1 cellular context compared by ENCODE assay signal in the genomic region with DNA sequence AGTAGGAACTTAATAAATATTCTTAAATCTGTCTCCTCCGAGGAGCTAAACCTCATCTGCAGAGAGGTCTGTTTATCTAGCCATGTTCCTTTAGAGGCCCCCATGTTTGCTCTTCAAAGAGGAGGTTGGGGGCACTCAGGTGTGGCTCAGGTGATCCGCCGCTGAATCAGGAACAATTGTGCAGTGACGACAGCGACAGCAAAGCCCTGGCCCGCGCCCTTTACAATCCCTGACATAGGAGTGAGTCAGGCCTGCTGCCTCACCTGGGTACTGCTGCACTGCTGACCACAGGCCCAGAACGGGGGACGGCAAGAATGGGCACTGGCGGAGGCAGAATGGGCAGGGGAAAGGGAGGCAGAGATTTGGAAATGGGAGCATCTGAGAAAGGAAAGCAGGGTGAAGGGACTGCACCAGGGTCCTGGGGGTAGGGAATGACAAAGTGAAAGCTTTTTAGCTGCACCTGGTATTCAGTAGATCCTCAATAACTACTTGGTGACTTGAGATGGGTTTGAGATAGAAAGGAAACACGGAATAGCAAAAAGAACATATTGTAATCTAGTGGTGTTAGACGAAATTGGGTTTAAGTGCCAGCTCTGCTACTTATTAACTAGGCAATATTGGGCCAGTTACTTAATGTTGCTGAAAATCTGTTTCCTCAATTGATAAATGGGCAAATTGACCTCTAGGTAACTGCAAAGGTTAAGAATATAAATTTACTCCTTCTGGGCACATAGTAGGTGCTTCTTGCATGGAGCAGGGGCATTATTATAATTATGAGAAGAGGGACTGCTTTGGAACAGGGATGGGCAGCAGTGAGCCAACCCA.
TF ChIP-seq lines count a peak whose summit lies in the region.

No MANE protein-coding gene starts in this region.

TF ChIP-seq in HepG2, 621 proteins besides CTCF, POLR2A, EP300 and RAD21 (continues in another document):
- TF ChIP-seq BORCS8-MEF2B (CRISPR knock-in tag; IDR thresholded peaks at IDR 0.05) (no peak), ZBTB8A (CRISPR knock-in tag; IDR thresholded peaks at IDR 0.05; ENCODE audit: borderline replicate concordance, low read depth) (no peak), ZNF160 (CRISPR knock-in tag; IDR thresholded peaks at IDR 0.05) (no peak), MEF2D (CRISPR knock-in tag; IDR thresholded peaks at IDR 0.05) (peak; percentile 62; the same call in 1 of the 2 replicates), REXO4 (CRISPR knock-in tag; IDR thresholded peaks at IDR 0.05; ENCODE audit: borderline replicate concordance) (no peak), RCOR2 (CRISPR knock-in tag; IDR thresholded peaks at IDR 0.05) (0 out of 2 replicates have a peak, but pooled peaks have one; percentile 45), PHF8 (CRISPR knock-in tag; IDR thresholded peaks at IDR 0.05) (0 out of 2 replicates have a peak, but pooled peaks have one; percentile 42), HNRNPLL (IDR thresholded peaks at IDR 0.05; ENCODE audit: low read depth, low read length, poor library complexity, severe bottlenecking) (peak; percentile 31), ZNF879 (CRISPR knock-in tag; IDR thresholded peaks at IDR 0.05) (0 out of 2 replicates have a peak, but pooled peaks have one; percentile 20), TBX2 (CRISPR knock-in tag; IDR thresholded peaks at IDR 0.05; ENCODE audit: borderline replicate concordance) (peak; percentile 52), TAF15 (IDR thresholded peaks at IDR 0.05; ENCODE audit: low read depth, low read length, poor library complexity, severe bottlenecking) (no peak), HOXA5 (CRISPR knock-in tag; IDR thresholded peaks at IDR 0.05) (0 out of 2 replicates have a peak, but pooled peaks have one; percentile 10), MIXL1 (CRISPR knock-in tag; IDR thresholded peaks at IDR 0.05) (no peak; the same call in 1 of the 2 replicates), ZNF530 (CRISPR knock-in tag; IDR thresholded peaks at IDR 0.05; ENCODE audit: low read depth) (no peak), SOX13 (IDR thresholded peaks at IDR 0.05) (0 out of 2 replicates have a peak, but pooled peaks have one; percentile 37), SOX13 (CRISPR knock-in tag; conservative IDR thresholded peaks at IDR 0.05 in 1 of 2, IDR thresholded peaks at IDR 0.05 in 1 of 2) (peak in 1 of 2 experiments; percentile 48; a peak in 1 of 4 replicates), ZNF121 (CRISPR knock-in tag; IDR thresholded peaks at IDR 0.05) (peak; percentile 52; the same call in 1 of the 2 replicates), MXD4 (CRISPR knock-in tag; IDR thresholded peaks at IDR 0.05) (no peak; the same call in 1 of the 2 replicates), ZNF274 (CRISPR knock-in tag; IDR thresholded peaks at IDR 0.05) (peak; percentile 69), ZNF264 (CRISPR knock-in tag; IDR thresholded peaks at IDR 0.05) (no peak), HMGA1 (CRISPR knock-in tag; conservative IDR thresholded peaks at IDR 0.05) (no peak), HOXA3 (CRISPR knock-in tag; IDR thresholded peaks at IDR 0.05) (0 out of 2 replicates have a peak, but pooled peaks have one; percentile 13), SP4 (CRISPR knock-in tag; IDR thresholded peaks at IDR 0.05) (no peak), ZNF337 (CRISPR knock-in tag; IDR thresholded peaks at IDR 0.05; ENCODE audit: borderline replicate concordance, low read depth) (0 out of 2 replicates have a peak, but pooled peaks have one; percentile 15)
- TF ChIP-seq, protein P1, sequence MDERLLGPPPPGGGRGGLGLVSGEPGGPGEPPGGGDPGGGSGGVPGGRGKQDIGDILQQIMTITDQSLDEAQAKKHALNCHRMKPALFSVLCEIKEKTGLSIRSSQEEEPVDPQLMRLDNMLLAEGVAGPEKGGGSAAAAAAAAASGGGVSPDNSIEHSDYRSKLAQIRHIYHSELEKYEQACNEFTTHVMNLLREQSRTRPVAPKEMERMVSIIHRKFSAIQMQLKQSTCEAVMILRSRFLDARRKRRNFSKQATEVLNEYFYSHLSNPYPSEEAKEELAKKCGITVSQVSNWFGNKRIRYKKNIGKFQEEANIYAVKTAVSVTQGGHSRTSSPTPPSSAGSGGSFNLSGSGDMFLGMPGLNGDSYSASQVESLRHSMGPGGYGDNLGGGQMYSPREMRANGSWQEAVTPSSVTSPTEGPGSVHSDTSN (CRISPR knock-in tag; IDR thresholded peaks at IDR 0.05) = no peak
- TF ChIP-seq, protein P2, sequence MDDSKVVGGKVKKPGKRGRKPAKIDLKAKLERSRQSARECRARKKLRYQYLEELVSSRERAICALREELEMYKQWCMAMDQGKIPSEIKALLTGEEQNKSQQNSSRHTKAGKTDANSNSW (CRISPR knock-in tag; IDR thresholded peaks at IDR 0.05; ENCODE audit: borderline replicate concordance) = no peak
- TF ChIP-seq, protein P3, sequence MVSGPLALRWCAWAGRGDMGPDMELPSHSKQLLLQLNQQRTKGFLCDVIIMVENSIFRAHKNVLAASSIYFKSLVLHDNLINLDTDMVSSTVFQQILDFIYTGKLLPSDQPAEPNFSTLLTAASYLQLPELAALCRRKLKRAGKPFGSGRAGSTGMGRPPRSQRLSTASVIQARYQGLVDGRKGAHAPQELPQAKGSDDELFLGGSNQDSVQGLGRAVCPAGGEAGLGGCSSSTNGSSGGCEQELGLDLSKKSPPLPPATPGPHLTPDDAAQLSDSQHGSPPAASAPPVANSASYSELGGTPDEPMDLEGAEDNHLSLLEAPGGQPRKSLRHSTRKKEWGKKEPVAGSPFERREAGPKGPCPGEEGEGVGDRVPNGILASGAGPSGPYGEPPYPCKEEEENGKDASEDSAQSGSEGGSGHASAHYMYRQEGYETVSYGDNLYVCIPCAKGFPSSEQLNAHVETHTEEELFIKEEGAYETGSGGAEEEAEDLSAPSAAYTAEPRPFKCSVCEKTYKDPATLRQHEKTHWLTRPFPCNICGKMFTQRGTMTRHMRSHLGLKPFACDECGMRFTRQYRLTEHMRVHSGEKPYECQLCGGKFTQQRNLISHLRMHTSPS (CRISPR knock-in tag; IDR thresholded peaks at IDR 0.05; ENCODE audit: low read depth) = peak; percentile 75
- TF ChIP-seq, protein P4, sequence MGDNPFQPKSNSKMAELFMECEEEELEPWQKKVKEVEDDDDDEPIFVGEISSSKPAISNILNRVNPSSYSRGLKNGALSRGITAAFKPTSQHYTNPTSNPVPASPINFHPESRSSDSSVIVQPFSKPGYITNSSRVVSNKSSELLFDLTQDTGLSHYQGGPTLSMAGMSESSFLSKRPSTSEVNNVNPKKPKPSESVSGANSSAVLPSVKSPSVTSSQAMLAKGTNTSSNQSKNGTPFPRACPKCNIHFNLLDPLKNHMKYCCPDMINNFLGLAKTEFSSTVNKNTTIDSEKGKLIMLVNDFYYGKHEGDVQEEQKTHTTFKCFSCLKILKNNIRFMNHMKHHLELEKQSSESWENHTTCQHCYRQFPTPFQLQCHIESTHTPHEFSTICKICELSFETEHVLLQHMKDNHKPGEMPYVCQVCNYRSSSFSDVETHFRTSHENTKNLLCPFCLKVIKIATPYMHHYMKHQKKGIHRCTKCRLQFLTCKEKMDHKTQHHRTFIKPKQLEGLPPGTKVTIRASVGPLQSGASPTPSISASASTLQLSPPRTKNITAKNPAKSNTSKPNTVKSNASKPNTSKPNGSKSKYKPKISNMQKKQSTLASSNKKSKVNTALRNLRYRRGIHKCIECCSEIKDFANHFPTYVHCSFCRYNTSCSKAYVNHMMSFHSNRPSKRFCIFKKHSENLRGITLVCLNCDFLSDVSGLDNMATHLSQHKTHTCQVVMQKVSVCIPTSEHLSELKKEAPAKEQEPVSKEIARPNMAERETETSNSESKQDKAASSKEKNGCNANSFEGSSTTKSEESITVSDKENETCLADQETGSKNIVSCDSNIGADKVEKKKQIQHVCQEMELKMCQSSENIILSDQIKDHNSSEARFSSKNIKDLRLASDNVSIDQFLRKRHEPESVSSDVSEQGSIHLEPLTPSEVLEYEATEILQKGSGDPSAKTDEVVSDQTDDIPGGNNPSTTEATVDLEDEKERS (CRISPR knock-in tag; IDR thresholded peaks at IDR 0.05) = 0 out of 2 replicates have a peak, but pooled peaks have one; percentile 52
- TF ChIP-seq, protein P5, sequence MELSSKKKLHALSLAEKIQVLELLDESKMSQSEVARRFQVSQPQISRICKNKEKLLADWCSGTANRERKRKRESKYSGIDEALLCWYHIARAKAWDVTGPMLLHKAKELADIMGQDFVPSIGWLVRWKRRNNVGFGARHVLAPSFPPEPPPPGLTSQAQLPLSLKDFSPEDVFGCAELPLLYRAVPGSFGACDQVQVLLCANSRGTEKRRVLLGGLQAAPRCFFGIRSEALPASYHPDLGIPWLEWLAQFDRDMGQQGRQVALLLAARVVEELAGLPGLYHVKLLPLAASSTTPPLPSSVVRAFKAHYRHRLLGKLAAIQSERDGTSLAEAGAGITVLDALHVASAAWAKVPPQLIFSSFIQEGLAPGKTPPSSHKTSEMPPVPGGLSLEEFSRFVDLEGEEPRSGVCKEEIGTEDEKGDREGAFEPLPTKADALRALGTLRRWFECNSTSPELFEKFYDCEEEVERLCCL (CRISPR knock-in tag; IDR thresholded peaks at IDR 0.05; ENCODE audit: borderline replicate concordance) = no peak
- TF ChIP-seq, protein P6, sequence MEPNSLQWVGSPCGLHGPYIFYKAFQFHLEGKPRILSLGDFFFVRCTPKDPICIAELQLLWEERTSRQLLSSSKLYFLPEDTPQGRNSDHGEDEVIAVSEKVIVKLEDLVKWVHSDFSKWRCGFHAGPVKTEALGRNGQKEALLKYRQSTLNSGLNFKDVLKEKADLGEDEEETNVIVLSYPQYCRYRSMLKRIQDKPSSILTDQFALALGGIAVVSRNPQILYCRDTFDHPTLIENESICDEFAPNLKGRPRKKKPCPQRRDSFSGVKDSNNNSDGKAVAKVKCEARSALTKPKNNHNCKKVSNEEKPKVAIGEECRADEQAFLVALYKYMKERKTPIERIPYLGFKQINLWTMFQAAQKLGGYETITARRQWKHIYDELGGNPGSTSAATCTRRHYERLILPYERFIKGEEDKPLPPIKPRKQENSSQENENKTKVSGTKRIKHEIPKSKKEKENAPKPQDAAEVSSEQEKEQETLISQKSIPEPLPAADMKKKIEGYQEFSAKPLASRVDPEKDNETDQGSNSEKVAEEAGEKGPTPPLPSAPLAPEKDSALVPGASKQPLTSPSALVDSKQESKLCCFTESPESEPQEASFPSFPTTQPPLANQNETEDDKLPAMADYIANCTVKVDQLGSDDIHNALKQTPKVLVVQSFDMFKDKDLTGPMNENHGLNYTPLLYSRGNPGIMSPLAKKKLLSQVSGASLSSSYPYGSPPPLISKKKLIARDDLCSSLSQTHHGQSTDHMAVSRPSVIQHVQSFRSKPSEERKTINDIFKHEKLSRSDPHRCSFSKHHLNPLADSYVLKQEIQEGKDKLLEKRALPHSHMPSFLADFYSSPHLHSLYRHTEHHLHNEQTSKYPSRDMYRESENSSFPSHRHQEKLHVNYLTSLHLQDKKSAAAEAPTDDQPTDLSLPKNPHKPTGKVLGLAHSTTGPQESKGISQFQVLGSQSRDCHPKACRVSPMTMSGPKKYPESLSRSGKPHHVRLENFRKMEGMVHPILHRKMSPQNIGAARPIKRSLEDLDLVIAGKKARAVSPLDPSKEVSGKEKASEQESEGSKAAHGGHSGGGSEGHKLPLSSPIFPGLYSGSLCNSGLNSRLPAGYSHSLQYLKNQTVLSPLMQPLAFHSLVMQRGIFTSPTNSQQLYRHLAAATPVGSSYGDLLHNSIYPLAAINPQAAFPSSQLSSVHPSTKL (CRISPR knock-in tag; IDR thresholded peaks at IDR 0.05) = no peak
- TF ChIP-seq, protein P7, sequence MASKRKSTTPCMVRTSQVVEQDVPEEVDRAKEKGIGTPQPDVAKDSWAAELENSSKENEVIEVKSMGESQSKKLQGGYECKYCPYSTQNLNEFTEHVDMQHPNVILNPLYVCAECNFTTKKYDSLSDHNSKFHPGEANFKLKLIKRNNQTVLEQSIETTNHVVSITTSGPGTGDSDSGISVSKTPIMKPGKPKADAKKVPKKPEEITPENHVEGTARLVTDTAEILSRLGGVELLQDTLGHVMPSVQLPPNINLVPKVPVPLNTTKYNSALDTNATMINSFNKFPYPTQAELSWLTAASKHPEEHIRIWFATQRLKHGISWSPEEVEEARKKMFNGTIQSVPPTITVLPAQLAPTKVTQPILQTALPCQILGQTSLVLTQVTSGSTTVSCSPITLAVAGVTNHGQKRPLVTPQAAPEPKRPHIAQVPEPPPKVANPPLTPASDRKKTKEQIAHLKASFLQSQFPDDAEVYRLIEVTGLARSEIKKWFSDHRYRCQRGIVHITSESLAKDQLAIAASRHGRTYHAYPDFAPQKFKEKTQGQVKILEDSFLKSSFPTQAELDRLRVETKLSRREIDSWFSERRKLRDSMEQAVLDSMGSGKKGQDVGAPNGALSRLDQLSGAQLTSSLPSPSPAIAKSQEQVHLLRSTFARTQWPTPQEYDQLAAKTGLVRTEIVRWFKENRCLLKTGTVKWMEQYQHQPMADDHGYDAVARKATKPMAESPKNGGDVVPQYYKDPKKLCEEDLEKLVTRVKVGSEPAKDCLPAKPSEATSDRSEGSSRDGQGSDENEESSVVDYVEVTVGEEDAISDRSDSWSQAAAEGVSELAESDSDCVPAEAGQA (IDR thresholded peaks at IDR 0.05; ENCODE audit: low read depth) = peak; percentile 60
- TF ChIP-seq, protein P7 (CRISPR knock-in tag; IDR thresholded peaks at IDR 0.05; ENCODE audit: borderline replicate concordance) = no peak
- TF ChIP-seq, protein P8, sequence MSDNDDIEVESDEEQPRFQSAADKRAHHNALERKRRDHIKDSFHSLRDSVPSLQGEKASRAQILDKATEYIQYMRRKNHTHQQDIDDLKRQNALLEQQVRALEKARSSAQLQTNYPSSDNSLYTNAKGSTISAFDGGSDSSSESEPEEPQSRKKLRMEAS (IDR thresholded peaks at IDR 0.05) = peak; percentile 24; the same call in 1 of the 2 replicates
- TF ChIP-seq, protein P9, sequence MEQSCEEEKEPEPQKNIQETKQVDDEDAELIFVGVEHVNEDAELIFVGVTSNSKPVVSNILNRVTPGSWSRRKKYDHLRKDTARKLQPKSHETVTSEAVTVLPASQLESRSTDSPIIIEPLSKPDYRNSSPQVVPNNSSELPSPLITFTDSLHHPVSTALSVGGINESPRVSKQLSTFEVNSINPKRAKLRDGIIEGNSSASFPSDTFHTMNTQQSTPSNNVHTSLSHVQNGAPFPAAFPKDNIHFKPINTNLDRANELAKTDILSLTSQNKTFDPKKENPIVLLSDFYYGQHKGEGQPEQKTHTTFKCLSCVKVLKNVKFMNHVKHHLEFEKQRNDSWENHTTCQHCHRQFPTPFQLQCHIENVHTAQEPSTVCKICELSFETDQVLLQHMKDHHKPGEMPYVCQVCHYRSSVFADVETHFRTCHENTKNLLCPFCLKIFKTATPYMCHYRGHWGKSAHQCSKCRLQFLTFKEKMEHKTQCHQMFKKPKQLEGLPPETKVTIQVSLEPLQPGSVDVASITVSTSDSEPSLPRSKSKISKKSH (CRISPR knock-in tag; IDR thresholded peaks at IDR 0.05; ENCODE audit: borderline replicate concordance) = no peak
